In the genomic region with DNA sequence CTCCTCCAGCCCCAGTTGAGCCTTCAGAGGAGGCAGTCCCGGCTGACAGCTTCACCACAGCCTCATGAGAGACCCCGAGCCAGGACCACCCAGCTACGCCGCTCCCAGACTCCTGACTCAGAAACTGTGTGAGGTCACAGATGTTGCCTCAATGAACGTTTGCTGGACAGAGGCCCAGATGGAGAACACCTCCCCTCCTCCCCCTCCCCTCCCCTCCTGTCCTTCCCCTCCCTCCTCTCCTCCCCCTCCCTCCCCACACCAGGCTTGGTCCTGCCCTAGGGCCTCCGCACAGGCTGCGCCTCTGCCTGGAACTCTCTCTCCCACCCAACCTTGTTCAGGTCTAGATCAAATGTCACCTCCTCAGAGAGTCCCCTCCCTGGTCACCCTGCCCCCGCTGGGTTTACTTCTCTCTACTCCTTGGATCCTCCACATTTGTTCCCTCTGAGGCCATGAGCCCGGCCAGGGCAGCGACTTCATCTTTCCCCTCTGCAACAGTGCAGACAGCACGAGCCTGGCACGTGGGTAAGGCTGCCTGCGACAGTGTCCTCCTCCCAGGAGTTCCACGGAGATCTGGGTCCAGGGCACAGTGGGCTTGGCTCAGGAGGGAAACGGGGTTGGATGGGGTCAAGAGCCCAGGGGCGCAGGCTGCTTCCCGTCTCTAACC, we compare ENCODE assay signal across 16 cellular contexts. TPM values are rescaled to one million over a fixed set of nuclear protein-coding genes. Genes with fewer than 3 reads are reported as not detected.
DNase-seq lines count a peak whose midpoint lies in the region; ATAC-seq and TF ChIP-seq lines count a peak whose summit lies in the region.
"Had no signal": no experiment of that assay in that cellular context is flagged by ENCODE, and none has a peak within 500 bp of the region (broad histone marks: within the 10 kb centered on the region; RNA-seq: fewer than 3 reads in every experiment).

No MANE protein-coding gene starts in this region.

- no peak overlapping the region for H3K27ac ChIP-seq in DOHH2 (ENCODE audit: low read depth, low read length)
- H3K27ac ChIP-seq in CD8-positive, alpha-beta memory T cell (ENCODE audit: low read depth, low read length): no peak overlapping the region
- H3K27ac ChIP-seq: epithelial cell of prostate, upper lobe of right lung had no signal

- H3K79me2 ChIP-seq in DOHH2 (ENCODE audit: control insufficient read depth, low read length): peaks cover 7% of the 10 kb centered on the region

- H4K20me1 ChIP-seq in DOHH2 (ENCODE audit: control insufficient read depth, insufficient read depth, low read depth, low read length): peaks cover 25% of the 10 kb centered on the region

- no peaks in the 10 kb centered on the region; the same call in 1 of the 2 replicates for H3K27me3 ChIP-seq in DOHH2 (ENCODE audit: control insufficient read depth, low read length)
- no peaks in the 10 kb centered on the region for H3K27me3 ChIP-seq in CD8-positive, alpha-beta memory T cell (ENCODE audit: insufficient read depth, low read length, poor library complexity, severe bottlenecking)
- H3K27me3 ChIP-seq: upper lobe of right lung had no signal

- no peaks in the 10 kb centered on the region for H3K36me3 ChIP-seq in DOHH2 (ENCODE audit: control insufficient read depth, low read length)
- no peaks in the 10 kb centered on the region for H3K36me3 ChIP-seq in CD8-positive, alpha-beta memory T cell (ENCODE audit: insufficient read depth, low read length)
- H3K36me3 ChIP-seq: upper lobe of right lung had no signal

- H3K9me3 ChIP-seq in DOHH2 (ENCODE audit: control insufficient read depth, insufficient read depth, low read length): no peaks in the 10 kb centered on the region
- H3K9me3 ChIP-seq in CD8-positive, alpha-beta memory T cell (ENCODE audit: low read length): no peaks in the 10 kb centered on the region
- H3K9me3 ChIP-seq: upper lobe of right lung had no signal

- H3K4me3 ChIP-seq in DOHH2 (ENCODE audit: low read length) (peak overlapping the region; percentile 56; the same call in 1 of the 2 replicates), fibroblast of the aortic adventitia (ENCODE audit: low read depth, low read length) (no peak overlapping the region)
- H3K4me3 ChIP-seq in CD8-positive, alpha-beta memory T cell (ENCODE audit: low read length): no peak overlapping the region
- H3K4me3 ChIP-seq: upper lobe of right lung had no signal

- H3K9me2 ChIP-seq in DOHH2 (replicated peaks; ENCODE audit: control insufficient read depth, low read length): no peaks in the 10 kb centered on the region

- peaks cover 5% of the 10 kb centered on the region; the same call in 1 of the 2 replicates for H3F3A ChIP-seq in DOHH2 (ENCODE audit: control insufficient read depth, insufficient read depth)

- H3K9me3 Mint-ChIP-seq in WTC11 (peaks cover 13% of the 10 kb centered on the region), nephron progenitor cell (peaks cover 21% of the 10 kb centered on the region), T-cell (no peaks in the 10 kb centered on the region)
- no peaks in the 10 kb centered on the region for H3K9me3 Mint-ChIP-seq in CD8-positive, alpha-beta memory T cell
- H3K9me3 Mint-ChIP-seq in activated CD4-positive, alpha-beta memory T cell treated with anti-CD3 and anti-CD28 coated beads for 36 hours: peaks cover 6% of the 10 kb centered on the region

- CTCF ChIA-PET in WTC11 (lab: Charles Lee) (interaction anchor here (1.0 to 2.4 kb wide), 4 partner anchors 9 to 17 kb away, joined by 4 to 8 read pairs (median 7); no protein-coding TSS in a partner anchor), T-cell (lab: Charles Lee) (interaction anchor here in 1 of 2 donors (0.5 kb wide), 1 partner anchor 1844 kb away, joined by 3 read pairs; no protein-coding TSS in a partner anchor)
- CTCF ChIA-PET in CD8-positive, alpha-beta memory T cell (lab: Charles Lee): interaction anchor here (1.0 kb wide), 1 partner anchor 17 kb away, joined by 3 read pairs; no protein-coding TSS in a partner anchor
- CTCF ChIA-PET in activated CD4-positive, alpha-beta memory T cell treated with anti-CD3 and anti-CD28 coated beads for 36 hours (lab: Charles Lee): interaction anchor here (0.9 kb wide), 1 partner anchor 29 kb away, joined by 3 read pairs; no protein-coding TSS in a partner anchor

- no peaks in the 10 kb centered on the region for H3K27me3 Mint-ChIP-seq in WTC11 (ENCODE audit: low read depth)
- no peaks in the 10 kb centered on the region for H3K27me3 Mint-ChIP-seq in nephron progenitor cell (ENCODE audit: low read depth, poor library complexity)
- H3K27me3 Mint-ChIP-seq in T-cell: no peaks in the 10 kb centered on the region
- no peaks in the 10 kb centered on the region for H3K27me3 Mint-ChIP-seq in CD8-positive, alpha-beta memory T cell
- H3K27me3 Mint-ChIP-seq in activated CD4-positive, alpha-beta memory T cell treated with anti-CD3 and anti-CD28 coated beads for 36 hours: no peaks in the 10 kb centered on the region
- H3K27me3 Mint-ChIP-seq: activated CD8-positive, alpha-beta memory T cell treated with anti-CD3 and anti-CD28 coated beads, Interleukin-2, amount 10 ng/mL, durations not matched to agents 7 days and 5 days had no signal

- H3K36me3 Mint-ChIP-seq in WTC11 (peaks cover 20% of the 10 kb centered on the region), nephron progenitor cell (ENCODE audit: low read depth) (peaks cover 34% of the 10 kb centered on the region), T-cell (peaks cover 9% of the 10 kb centered on the region)
- H3K36me3 Mint-ChIP-seq in CD8-positive, alpha-beta memory T cell: peaks cover 0 to 14% (median 1%) of the 10 kb centered on the region in 3 donors
- peaks cover 13% of the 10 kb centered on the region for H3K36me3 Mint-ChIP-seq in activated CD4-positive, alpha-beta memory T cell treated with anti-CD3 and anti-CD28 coated beads for 36 hours

- peak overlapping the region; percentile 84 for H3K27ac Mint-ChIP-seq in WTC11
- peak overlapping the region; percentile 79 for H3K27ac Mint-ChIP-seq in nephron progenitor cell
- no peak overlapping the region for H3K27ac Mint-ChIP-seq in T-cell
- H3K27ac Mint-ChIP-seq in CD8-positive, alpha-beta memory T cell: no peak overlapping the region
- H3K27ac Mint-ChIP-seq in activated CD4-positive, alpha-beta memory T cell treated with anti-CD3 and anti-CD28 coated beads for 36 hours: no peak overlapping the region
- H3K27ac Mint-ChIP-seq: activated CD8-positive, alpha-beta memory T cell treated with anti-CD3 and anti-CD28 coated beads, Interleukin-2, amount 10 ng/mL, durations not matched to agents 7 days and 5 days had no signal

- H3K4me1 ChIP-seq in DOHH2 (ENCODE audit: control insufficient read depth, low read length): peaks cover 31% of the 10 kb centered on the region
- peaks cover 9% of the 10 kb centered on the region for H3K4me1 ChIP-seq in CD8-positive, alpha-beta memory T cell (ENCODE audit: insufficient read depth, low read length)

- intact Hi-C loops in activated CD4-positive, alpha-beta memory T cell treated with anti-CD3 and anti-CD28 coated beads for 36 hours (cut with micrococcal nuclease): no loop called here

- DNase-seq in WTC11 (ENCODE audit: low spot score) (no peak), fibroblast of the aortic adventitia (ENCODE audit: low read depth) (peak; percentile 55), nephron progenitor cell (peak; percentile 36), T-cell (no peak), omental fat pad (ENCODE audit: low spot score) (no peak)
- no peak for DNase-seq in CD8-positive, alpha-beta memory T cell
- no peak for DNase-seq in activated CD4-positive, alpha-beta memory T cell treated with anti-CD3 and anti-CD28 coated beads for 36 hours
- DNase-seq: activated CD8-positive, alpha-beta memory T cell treated with anti-CD3 and anti-CD28 coated beads, Interleukin-2, amount 10 ng/mL, durations not matched to agents 7 days and 5 days; AML-193; GDM1; NCI-H1417; T-helper 1 cell; upper lobe of right lung had no signal

- POLR2A ChIA-PET in WTC11 (lab: Charles Lee) (no interaction called here), T-cell (lab: Charles Lee) (no interaction called here)
- POLR2A ChIA-PET in CD8-positive, alpha-beta memory T cell (lab: Charles Lee): no interaction called here
- POLR2A ChIA-PET in activated CD4-positive, alpha-beta memory T cell treated with anti-CD3 and anti-CD28 coated beads for 36 hours (lab: Charles Lee): no interaction called here

- H3K4me1 Mint-ChIP-seq in WTC11: peaks cover 37% of the 10 kb centered on the region
- peaks cover 50% of the 10 kb centered on the region for H3K4me1 Mint-ChIP-seq in nephron progenitor cell
- peaks cover 8 to 14% (median 14%) of the 10 kb centered on the region in 3 donors for H3K4me1 Mint-ChIP-seq in T-cell
- peaks cover 4 to 18% (median 9%) of the 10 kb centered on the region in 3 donors for H3K4me1 Mint-ChIP-seq in CD8-positive, alpha-beta memory T cell
- H3K4me1 Mint-ChIP-seq in activated CD4-positive, alpha-beta memory T cell treated with anti-CD3 and anti-CD28 coated beads for 36 hours (ENCODE audit: low read depth): peaks cover 10% of the 10 kb centered on the region

- no peak; the same call in 1 of the 2 replicates for ATAC-seq in WTC11
- ATAC-seq in T-cell (replicated peaks in 1 of 4): no peak
- no peak for ATAC-seq in omental fat pad (ENCODE audit: low FRiP score)
- ATAC-seq: activated CD8-positive, alpha-beta memory T cell treated with anti-CD3 and anti-CD28 coated beads, Interleukin-2, amount 10 ng/mL, durations not matched to agents 7 days and 5 days had no signal

- peak overlapping the region; percentile 76 for H3K4me2 ChIP-seq in DOHH2 (ENCODE audit: low read length)

- TF ChIP-seq CTCF in DOHH2 (IDR thresholded peaks at IDR 0.05; ENCODE audit: low read depth, low read length, poor library complexity, severe bottlenecking) (no peak), WTC11 (IDR thresholded peaks at IDR 0.05) (no peak), fibroblast of the aortic adventitia (IDR thresholded peaks at IDR 0.05; ENCODE audit: insufficient read depth, low read length) (no peak), nephron progenitor cell (IDR thresholded peaks at IDR 0.05) (no peak), omental fat pad (IDR thresholded peaks at IDR 0.05) (no peak)

- H3K4me3 Mint-ChIP-seq in WTC11: no peak overlapping the region
- no peak overlapping the region for H3K4me3 Mint-ChIP-seq in nephron progenitor cell
- H3K4me3 Mint-ChIP-seq in T-cell: no peak overlapping the region
- H3K4me3 Mint-ChIP-seq in CD8-positive, alpha-beta memory T cell: no peak overlapping the region
- H3K4me3 Mint-ChIP-seq in activated CD4-positive, alpha-beta memory T cell treated with anti-CD3 and anti-CD28 coated beads for 36 hours: no peak overlapping the region
- H3K4me3 Mint-ChIP-seq: activated CD8-positive, alpha-beta memory T cell treated with anti-CD3 and anti-CD28 coated beads, Interleukin-2, amount 10 ng/mL, durations not matched to agents 7 days and 5 days had no signal

RNA-seq across cellular contexts. Expression of gene PIP5K1C, which starts 17.4 kb away (rescaled TPM):
- 34.0 to 36.2 TPM (median 36.0 TPM) in 3 replicates for total RNA-seq in WTC11 (2021)
- total RNA-seq in fibroblast of the aortic adventitia (ENCODE audit: low replicate concordance): 12.8 and 32.2 TPM in 2 replicates
- 10 to 100 TPM; 25.6 to 35.0 (median 32.1) TPM for total RNA-seq in T-cell
- 10 to 100 TPM; 26.9 to 27.6 TPM for total RNA-seq in CD8-positive, alpha-beta memory T cell
- 16.0 TPM for polyA plus RNA-seq in CD8-positive, alpha-beta memory T cell
- 10 to 100 TPM; 16.1 to 21.1 (median 17.4) TPM for total RNA-seq in omental fat pad
- 10 to 100 TPM; 14.7 to 15.7 TPM for total RNA-seq in activated CD4-positive, alpha-beta memory T cell treated with anti-CD3 and anti-CD28 coated beads for 36 hours

RNA-seq across cellular contexts. Expression of gene TJP3, which starts 25.3 kb away (rescaled TPM):
- total RNA-seq in WTC11 (2021): 36.2 to 44.0 TPM (median 39.7 TPM) in 3 replicates
- not detected in 2 replicates for total RNA-seq in fibroblast of the aortic adventitia (ENCODE audit: low replicate concordance)
- 10 to 100 TPM; 12.6 to 28.9 (median 19.4) TPM for total RNA-seq in T-cell
- 1 to 10 TPM; 1.5 to 1.7 TPM for total RNA-seq in CD8-positive, alpha-beta memory T cell
- polyA plus RNA-seq in CD8-positive, alpha-beta memory T cell: 16.2 TPM
- 1 to 10 TPM in 1 of 4 donors, under 1 TPM in 2, not detected in 1; 0.60 to 1.2 (median 0.88) TPM for total RNA-seq in omental fat pad
- total RNA-seq in activated CD4-positive, alpha-beta memory T cell treated with anti-CD3 and anti-CD28 coated beads for 36 hours: 1 to 10 TPM; 3.1 to 3.7 TPM
- total RNA-seq: pulmonary artery endothelial cell had no signal

RNA-seq across cellular contexts. Expression of gene CACTIN, which starts 56.3 kb away (rescaled TPM):
- total RNA-seq in WTC11 (2021): 39.3 to 43.0 TPM (median 42.2 TPM) in 3 replicates
- 15.7 and 21.3 TPM in 2 replicates for total RNA-seq in fibroblast of the aortic adventitia (ENCODE audit: low replicate concordance)
- 10 to 100 TPM; 25.9 to 59.0 (median 55.8) TPM for total RNA-seq in T-cell
- total RNA-seq in CD8-positive, alpha-beta memory T cell: 10 to 100 TPM; 37.2 to 39.5 TPM
- 16.8 TPM for polyA plus RNA-seq in CD8-positive, alpha-beta memory T cell
- 10 to 100 TPM; 14.4 to 31.1 (median 22.5) TPM for total RNA-seq in omental fat pad
- 10 to 100 TPM; 25.2 to 27.2 TPM for total RNA-seq in activated CD4-positive, alpha-beta memory T cell treated with anti-CD3 and anti-CD28 coated beads for 36 hours

Comparison
In these comparisons a context has a peak if more than half of its experiments do, and no peak if none do; other contexts are left out.
1. DNase-seq: peak in fibroblast of the aortic adventitia (single experiment) and nephron progenitor cell (single experiment); none in WTC11 (single experiment), T-cell (0 of 34), CD8-positive, alpha-beta memory T cell (0 of 5), omental fat pad (single experiment) and activated CD4-positive, alpha-beta memory T cell treated with anti-CD3 and anti-CD28 coated beads for 36 hours (single experiment).
2. H3K27ac Mint-ChIP-seq: peak in WTC11 (single experiment) and nephron progenitor cell (single experiment); none in T-cell (0 of 2), CD8-positive, alpha-beta memory T cell (0 of 8) and activated CD4-positive, alpha-beta memory T cell treated with anti-CD3 and anti-CD28 coated beads for 36 hours (single experiment).